ENCODE assay signal across 1 cellular context in the genomic region with DNA sequence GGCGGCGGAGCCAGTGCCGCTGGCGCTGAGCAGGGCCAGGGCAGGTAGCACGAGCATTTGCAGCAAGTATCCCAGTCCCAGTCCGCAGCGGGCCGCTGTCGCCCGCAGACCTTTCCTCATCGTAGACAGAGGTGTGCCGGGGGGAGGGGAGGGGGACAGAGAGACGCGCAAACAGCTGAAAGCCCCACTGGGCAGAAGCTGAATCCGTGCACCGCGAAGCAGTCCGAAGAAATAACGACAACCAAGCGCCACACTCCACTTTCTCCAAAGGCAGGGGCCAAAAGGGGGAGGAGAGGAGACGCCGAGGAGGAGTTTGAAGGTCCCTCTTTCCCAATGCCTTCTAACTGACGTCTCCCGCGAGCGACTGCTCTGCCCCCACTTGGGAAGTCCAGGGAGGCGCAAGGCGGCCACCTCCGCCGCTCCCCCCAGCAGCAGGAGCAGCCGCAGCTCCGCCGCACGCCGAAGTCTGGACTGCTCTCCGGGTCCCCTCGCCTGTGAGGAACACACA.
TF ChIP-seq lines count a peak whose summit lies in the region.

A gene (minus strand): TSS at position 236 of the 508 bp plus-strand sequence.

TF ChIP-seq in HepG2, 621 proteins besides CTCF, POLR2A, EP300 and RAD21 (continued from another document):
- TF ChIP-seq, protein P1, sequence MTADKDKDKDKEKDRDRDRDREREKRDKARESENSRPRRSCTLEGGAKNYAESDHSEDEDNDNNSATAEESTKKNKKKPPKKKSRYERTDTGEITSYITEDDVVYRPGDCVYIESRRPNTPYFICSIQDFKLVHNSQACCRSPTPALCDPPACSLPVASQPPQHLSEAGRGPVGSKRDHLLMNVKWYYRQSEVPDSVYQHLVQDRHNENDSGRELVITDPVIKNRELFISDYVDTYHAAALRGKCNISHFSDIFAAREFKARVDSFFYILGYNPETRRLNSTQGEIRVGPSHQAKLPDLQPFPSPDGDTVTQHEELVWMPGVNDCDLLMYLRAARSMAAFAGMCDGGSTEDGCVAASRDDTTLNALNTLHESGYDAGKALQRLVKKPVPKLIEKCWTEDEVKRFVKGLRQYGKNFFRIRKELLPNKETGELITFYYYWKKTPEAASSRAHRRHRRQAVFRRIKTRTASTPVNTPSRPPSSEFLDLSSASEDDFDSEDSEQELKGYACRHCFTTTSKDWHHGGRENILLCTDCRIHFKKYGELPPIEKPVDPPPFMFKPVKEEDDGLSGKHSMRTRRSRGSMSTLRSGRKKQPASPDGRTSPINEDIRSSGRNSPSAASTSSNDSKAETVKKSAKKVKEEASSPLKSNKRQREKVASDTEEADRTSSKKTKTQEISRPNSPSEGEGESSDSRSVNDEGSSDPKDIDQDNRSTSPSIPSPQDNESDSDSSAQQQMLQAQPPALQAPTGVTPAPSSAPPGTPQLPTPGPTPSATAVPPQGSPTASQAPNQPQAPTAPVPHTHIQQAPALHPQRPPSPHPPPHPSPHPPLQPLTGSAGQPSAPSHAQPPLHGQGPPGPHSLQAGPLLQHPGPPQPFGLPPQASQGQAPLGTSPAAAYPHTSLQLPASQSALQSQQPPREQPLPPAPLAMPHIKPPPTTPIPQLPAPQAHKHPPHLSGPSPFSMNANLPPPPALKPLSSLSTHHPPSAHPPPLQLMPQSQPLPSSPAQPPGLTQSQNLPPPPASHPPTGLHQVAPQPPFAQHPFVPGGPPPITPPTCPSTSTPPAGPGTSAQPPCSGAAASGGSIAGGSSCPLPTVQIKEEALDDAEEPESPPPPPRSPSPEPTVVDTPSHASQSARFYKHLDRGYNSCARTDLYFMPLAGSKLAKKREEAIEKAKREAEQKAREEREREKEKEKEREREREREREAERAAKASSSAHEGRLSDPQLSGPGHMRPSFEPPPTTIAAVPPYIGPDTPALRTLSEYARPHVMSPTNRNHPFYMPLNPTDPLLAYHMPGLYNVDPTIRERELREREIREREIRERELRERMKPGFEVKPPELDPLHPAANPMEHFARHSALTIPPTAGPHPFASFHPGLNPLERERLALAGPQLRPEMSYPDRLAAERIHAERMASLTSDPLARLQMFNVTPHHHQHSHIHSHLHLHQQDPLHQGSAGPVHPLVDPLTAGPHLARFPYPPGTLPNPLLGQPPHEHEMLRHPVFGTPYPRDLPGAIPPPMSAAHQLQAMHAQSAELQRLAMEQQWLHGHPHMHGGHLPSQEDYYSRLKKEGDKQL (CRISPR knock-in tag; IDR thresholded peaks at IDR 0.05; ENCODE audit: low read depth): no peak
- TF ChIP-seq SRSF4 (IDR thresholded peaks at IDR 0.05; ENCODE audit: low read depth, low read length, poor library complexity, severe bottlenecking) (no peak), TCF7L2 (IDR thresholded peaks at IDR 0.05; ENCODE audit: low read depth, low read length) (no peak), KLF15 (CRISPR knock-in tag; IDR thresholded peaks at IDR 0.05; ENCODE audit: borderline replicate concordance) (no peak), HNRNPH1 (optimal IDR thresholded peaks at IDR 0.05; ENCODE audit: low read depth, low read length) (no peak), ZNF24 (IDR thresholded peaks at IDR 0.05) (no peak), SUZ12 (IDR thresholded peaks at IDR 0.05; ENCODE audit: low read depth, low read length) (no peak), FOXP1 (IDR thresholded peaks at IDR 0.05) (no peak), FOXP1 (CRISPR knock-in tag; IDR thresholded peaks at IDR 0.05) (no peak), ZNF891 (CRISPR knock-in tag; IDR thresholded peaks at IDR 0.05) (no peak), ZNF720 (CRISPR knock-in tag; IDR thresholded peaks at IDR 0.05) (no peak), ZBTB42 (CRISPR knock-in tag; IDR thresholded peaks at IDR 0.05) (no peak), U2AF2 (IDR thresholded peaks at IDR 0.05; ENCODE audit: low read depth, low read length) (no peak), MIXL1 (CRISPR knock-in tag; IDR thresholded peaks at IDR 0.05) (no peak)
- TF ChIP-seq, protein P2, sequence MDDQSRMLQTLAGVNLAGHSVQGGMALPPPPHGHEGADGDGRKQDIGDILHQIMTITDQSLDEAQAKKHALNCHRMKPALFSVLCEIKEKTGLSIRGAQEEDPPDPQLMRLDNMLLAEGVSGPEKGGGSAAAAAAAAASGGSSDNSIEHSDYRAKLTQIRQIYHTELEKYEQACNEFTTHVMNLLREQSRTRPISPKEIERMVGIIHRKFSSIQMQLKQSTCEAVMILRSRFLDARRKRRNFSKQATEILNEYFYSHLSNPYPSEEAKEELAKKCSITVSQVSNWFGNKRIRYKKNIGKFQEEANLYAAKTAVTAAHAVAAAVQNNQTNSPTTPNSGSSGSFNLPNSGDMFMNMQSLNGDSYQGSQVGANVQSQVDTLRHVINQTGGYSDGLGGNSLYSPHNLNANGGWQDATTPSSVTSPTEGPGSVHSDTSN (CRISPR knock-in tag; IDR thresholded peaks at IDR 0.05; ENCODE audit: borderline replicate concordance): no peak
